ENCODE assay signal across 14 cellular contexts in the genomic region with DNA sequence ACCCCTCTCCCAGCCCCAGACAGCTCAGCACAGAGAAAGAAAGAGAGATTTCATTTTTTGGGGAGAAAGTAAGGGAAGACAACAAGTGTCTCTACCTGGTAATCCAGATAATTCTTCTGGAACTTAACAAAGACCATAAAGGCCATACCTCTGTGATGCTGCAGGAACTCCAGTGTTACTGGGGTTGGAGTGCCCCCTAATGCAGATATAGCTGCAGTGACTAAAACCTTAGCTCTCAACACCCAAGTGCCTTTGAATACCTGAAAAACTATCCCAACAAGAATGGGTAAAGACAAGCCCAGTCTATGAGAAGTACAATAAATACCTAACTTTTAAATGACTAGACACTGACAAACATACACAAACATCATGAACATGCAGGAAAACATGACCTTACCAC.
DNase-seq lines count a peak whose midpoint lies in the region; ATAC-seq, FAIRE-seq and TF ChIP-seq lines count a peak whose summit lies in the region.
"Had no signal": no experiment of that assay in that cellular context is flagged by ENCODE, and none has a peak within 500 bp of the region (broad histone marks: within the 10 kb centered on the region; RNA-seq: fewer than 3 reads in every experiment).

No MANE protein-coding gene starts in this region.

- no peak for ATAC-seq in HG03432 (IDR thresholded peaks at IDR 0.05; ENCODE audit: unreplicated experiment)
- ATAC-seq: activated CD8-positive, alpha-beta T cell treated with anti-CD3 and anti-CD28 coated beads, Interleukin-2, amount 10 ng/mL, durations not matched to agents 7 days and 5 days; stimulated activated naive B cell treated with anti-CD40 and anti-IgM and Interleukin-4, amounts not matched to agents 10 μg/mL and 1 μg/mL and 100 μg/mL, for 72 hours had no signal

- intact Hi-C loops in A673 (cut with micrococcal nuclease; ENCODE audit: unreplicated experiment): no loop called here

- no peak overlapping the region for H3K9ac ChIP-seq in Karpas-422 (ENCODE audit: low read length)
- H3K9ac ChIP-seq: BLaER1 had no signal

- no TSS peak for BruUV-seq in A673 (replicated peaks; lab: Mats Ljungman, UMichigan)

- CTCF ChIA-PET in A673 (lab: Charles Lee): no interaction called here

- H4K20me1 ChIP-seq in Karpas-422 (ENCODE audit: insufficient read depth, low read depth, low read length): no peaks in the 10 kb centered on the region
- H4K20me1 ChIP-seq: BLaER1 had no signal

- no peaks in the 10 kb centered on the region for H3K9me3 ChIP-seq in A673 (ENCODE audit: low read depth, low read length, poor library complexity, severe bottlenecking)
- no peaks in the 10 kb centered on the region for H3K9me3 ChIP-seq in Karpas-422 (ENCODE audit: low read length)
- H3K9me3 ChIP-seq: BLaER1 had no signal

- H3K27ac ChIP-seq in A673 (ENCODE audit: low read depth, low read length, poor library complexity, severe bottlenecking): no peak overlapping the region
- H3K27ac ChIP-seq in Karpas-422 (ENCODE audit: low read length): no peak overlapping the region
- H3K27ac ChIP-seq: BLaER1 had no signal

- H3K79me2 ChIP-seq in Karpas-422 (ENCODE audit: low read length): no peaks in the 10 kb centered on the region

- TF ChIP-seq CTCF in A673 (conservative IDR thresholded peaks at IDR 0.05; ENCODE audit: low read depth, low read length): peak; percentile 37

- no peak overlapping the region for H3K4me3 ChIP-seq in A673 (ENCODE audit: low read depth, low read length, poor library complexity, severe bottlenecking)
- H3K4me3 ChIP-seq in Karpas-422 (ENCODE audit: low read length): no peak overlapping the region
- H3K4me3 ChIP-seq: BLaER1 had no signal

- DNase-seq in A673 (ENCODE audit: low spot score): peak; percentile 2
- DNase-seq in Karpas-422: peak; percentile 49
- DNase-seq in astrocyte of the hippocampus (ENCODE audit: low read depth, low spot score): peak; percentile 23
- DNase-seq in iris pigment epithelial cell (ENCODE audit: low read depth): peak; percentile 54
- DNase-seq in frontal cortex (ENCODE audit: low spot score in 2 of 2): no peak
- no peak for DNase-seq in central memory CD4-positive, alpha-beta T cell
- no peak for DNase-seq in NCI-H774 (lab: John Stamatoyannopoulos, UW)
- DNase-seq: activated CD8-positive, alpha-beta T cell treated with anti-CD3 and anti-CD28 coated beads, Interleukin-2, amount 10 ng/mL, durations not matched to agents 7 days and 5 days; NCI-H2171 treated with DMSO at 0.1 percent for 48 hours; stimulated activated CD4-positive, alpha-beta T cell treated with anti-CD3 and anti-CD28 coated beads, Interleukin-12 subunit alpha, Interleukin-12 subunit beta, amount 100 ng/mL, for 4 hours; stimulated activated naive B cell treated with anti-CD40 and anti-IgM and Interleukin-4, amounts not matched to agents 10 μg/mL and 1 μg/mL and 100 μg/mL, for 72 hours; SW 1271 had no signal

- H3K4me1 ChIP-seq in A673 (ENCODE audit: insufficient read depth, low read length, poor library complexity, severe bottlenecking) (no peaks in the 10 kb centered on the region), Karpas-422 (ENCODE audit: low read length) (no peaks in the 10 kb centered on the region)
- H3K4me1 ChIP-seq: BLaER1 had no signal

- no peaks in the 10 kb centered on the region for H3K9me2 ChIP-seq in Karpas-422 (replicated peaks; ENCODE audit: insufficient read depth, low read length)

- H3K4me2 ChIP-seq in Karpas-422 (ENCODE audit: low read depth, low read length, poor library complexity, severe bottlenecking): no peak overlapping the region
- H3K4me2 ChIP-seq: BLaER1 had no signal

- POLR2A ChIA-PET in A673 (lab: Charles Lee; ENCODE audit: low non-redundant PET): no interaction called here

- no peak for FAIRE-seq in frontal cortex (lab: Jason Lieb, UNC)

- H2AFZ ChIP-seq in Karpas-422 (ENCODE audit: low read length): no peak overlapping the region

- H3K36me3 ChIP-seq in A673 (ENCODE audit: insufficient read depth, low read length, poor library complexity, severe bottlenecking): no peaks in the 10 kb centered on the region
- no peaks in the 10 kb centered on the region for H3K36me3 ChIP-seq in Karpas-422 (ENCODE audit: insufficient read depth, low read length)
- H3K36me3 ChIP-seq: BLaER1 had no signal

- H3K27me3 ChIP-seq in A673 (replicated peaks; ENCODE audit: insufficient read depth, low read depth, low read length, poor library complexity) (no peaks in the 10 kb centered on the region), Karpas-422 (ENCODE audit: low read length) (no peaks in the 10 kb centered on the region)
- H3K27me3 ChIP-seq: BLaER1 had no signal

Comparison
In these comparisons a context has a peak if more than half of its experiments do, and no peak if none do; other contexts are left out.
1. DNase-seq: peak in A673 (single experiment), Karpas-422 (single experiment), astrocyte of the hippocampus (single experiment) and iris pigment epithelial cell (single experiment); none in frontal cortex (0 of 2), central memory CD4-positive, alpha-beta T cell (single experiment) and NCI-H774 (single experiment).